2 cellular contexts compared by ENCODE assay signal in the genomic region with DNA sequence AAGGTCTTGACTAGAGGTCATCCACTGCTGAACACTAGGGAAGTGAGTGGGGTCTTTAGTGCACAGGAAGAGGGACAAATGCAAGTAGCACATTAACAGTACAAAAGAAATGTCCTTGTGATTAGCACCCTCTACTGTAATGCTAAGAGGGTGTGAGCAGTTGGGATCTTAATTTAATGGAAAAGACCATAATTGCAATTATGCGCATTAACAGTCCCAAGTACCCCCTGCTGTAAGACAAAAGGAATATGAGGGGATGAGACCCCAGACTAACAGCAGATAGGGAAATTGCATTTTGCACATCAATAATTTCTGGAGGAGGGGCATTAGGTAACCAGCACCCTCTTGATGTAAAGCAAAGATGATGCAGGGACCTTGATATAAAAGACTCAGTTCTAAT.
TF ChIP-seq lines count a peak whose summit lies in the region.

No MANE protein-coding gene starts in this region.

TF ChIP-seq in IMR-90, 13 proteins besides CTCF, POLR2A, EP300 and RAD21:
- TF ChIP-seq MXI1 (IDR thresholded peaks at IDR 0.05; ENCODE audit: borderline replicate concordance, low read depth, low read length) (no peak), MAFK (IDR thresholded peaks at IDR 0.05; ENCODE audit: low read depth, low read length) (no peak), CHD1 (IDR thresholded peaks at IDR 0.05; ENCODE audit: low read depth, low read length) (no peak), RCOR1 (IDR thresholded peaks at IDR 0.05; ENCODE audit: insufficient replicate concordance, low read length) (no peak), SMC3 (IDR thresholded peaks at IDR 0.05; ENCODE audit: low read depth, low read length) (no peak), BHLHE40 (IDR thresholded peaks at IDR 0.05; ENCODE audit: low read depth, low read length) (no peak), CEBPB (IDR thresholded peaks at IDR 0.05; ENCODE audit: low read depth, low read length) (no peak), FOS (IDR thresholded peaks at IDR 0.05; ENCODE audit: low read depth, low read length) (no peak), RFX5 (IDR thresholded peaks at IDR 0.05; ENCODE audit: low read depth, low read length) (no peak), MAZ (IDR thresholded peaks at IDR 0.05; ENCODE audit: borderline replicate concordance, low read depth, low read length) (no peak), NFE2L2 (IDR thresholded peaks at IDR 0.05; ENCODE audit: low read depth, low read length) (no peak)
- TF ChIP-seq, protein P1, sequence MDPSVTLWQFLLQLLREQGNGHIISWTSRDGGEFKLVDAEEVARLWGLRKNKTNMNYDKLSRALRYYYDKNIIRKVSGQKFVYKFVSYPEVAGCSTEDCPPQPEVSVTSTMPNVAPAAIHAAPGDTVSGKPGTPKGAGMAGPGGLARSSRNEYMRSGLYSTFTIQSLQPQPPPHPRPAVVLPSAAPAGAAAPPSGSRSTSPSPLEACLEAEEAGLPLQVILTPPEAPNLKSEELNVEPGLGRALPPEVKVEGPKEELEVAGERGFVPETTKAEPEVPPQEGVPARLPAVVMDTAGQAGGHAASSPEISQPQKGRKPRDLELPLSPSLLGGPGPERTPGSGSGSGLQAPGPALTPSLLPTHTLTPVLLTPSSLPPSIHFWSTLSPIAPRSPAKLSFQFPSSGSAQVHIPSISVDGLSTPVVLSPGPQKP (IDR thresholded peaks at IDR 0.05; ENCODE audit: borderline replicate concordance, low read depth, low read length), result no peak
- TF ChIP-seq, protein P2, sequence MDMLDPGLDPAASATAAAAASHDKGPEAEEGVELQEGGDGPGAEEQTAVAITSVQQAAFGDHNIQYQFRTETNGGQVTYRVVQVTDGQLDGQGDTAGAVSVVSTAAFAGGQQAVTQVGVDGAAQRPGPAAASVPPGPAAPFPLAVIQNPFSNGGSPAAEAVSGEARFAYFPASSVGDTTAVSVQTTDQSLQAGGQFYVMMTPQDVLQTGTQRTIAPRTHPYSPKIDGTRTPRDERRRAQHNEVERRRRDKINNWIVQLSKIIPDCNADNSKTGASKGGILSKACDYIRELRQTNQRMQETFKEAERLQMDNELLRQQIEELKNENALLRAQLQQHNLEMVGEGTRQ (IDR thresholded peaks at IDR 0.05; ENCODE audit: low read depth, low read length), result no peak
TF ChIP-seq in IMR-90: peak in this region for 0.

TF ChIP-seq in GM12878, 131 proteins besides CTCF, POLR2A, EP300 and RAD21:
- no peak for TF ChIP-seq CREM (IDR thresholded peaks at IDR 0.05; ENCODE audit: low read depth)
- no peak for TF ChIP-seq CREB1 (IDR thresholded peaks at IDR 0.05; ENCODE audit: low read depth)
- TF ChIP-seq MXI1 (IDR thresholded peaks at IDR 0.05; ENCODE audit: low read depth, low read length), result no peak
- TF ChIP-seq MYB (IDR thresholded peaks at IDR 0.05; ENCODE audit: borderline replicate concordance, low read depth, low read length), result no peak
- no peak for TF ChIP-seq SMC3 (IDR thresholded peaks at IDR 0.05; ENCODE audit: borderline replicate concordance, low read length)
- TF ChIP-seq, protein P3, sequence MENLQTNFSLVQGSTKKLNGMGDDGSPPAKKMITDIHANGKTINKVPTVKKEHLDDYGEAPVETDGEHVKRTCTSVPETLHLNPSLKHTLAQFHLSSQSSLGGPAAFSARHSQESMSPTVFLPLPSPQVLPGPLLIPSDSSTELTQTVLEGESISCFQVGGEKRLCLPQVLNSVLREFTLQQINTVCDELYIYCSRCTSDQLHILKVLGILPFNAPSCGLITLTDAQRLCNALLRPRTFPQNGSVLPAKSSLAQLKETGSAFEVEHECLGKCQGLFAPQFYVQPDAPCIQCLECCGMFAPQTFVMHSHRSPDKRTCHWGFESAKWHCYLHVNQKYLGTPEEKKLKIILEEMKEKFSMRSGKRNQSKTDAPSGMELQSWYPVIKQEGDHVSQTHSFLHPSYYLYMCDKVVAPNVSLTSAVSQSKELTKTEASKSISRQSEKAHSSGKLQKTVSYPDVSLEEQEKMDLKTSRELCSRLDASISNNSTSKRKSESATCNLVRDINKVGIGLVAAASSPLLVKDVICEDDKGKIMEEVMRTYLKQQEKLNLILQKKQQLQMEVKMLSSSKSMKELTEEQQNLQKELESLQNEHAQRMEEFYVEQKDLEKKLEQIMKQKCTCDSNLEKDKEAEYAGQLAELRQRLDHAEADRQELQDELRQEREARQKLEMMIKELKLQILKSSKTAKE (IDR thresholded peaks at IDR 0.05; ENCODE audit: low read depth, poor library complexity, severe bottlenecking), result no peak
- no peak for TF ChIP-seq PKNOX1 (IDR thresholded peaks at IDR 0.05)
- TF ChIP-seq ESRRA (IDR thresholded peaks at IDR 0.05; ENCODE audit: low read length), result no peak
- TF ChIP-seq PML (IDR thresholded peaks at IDR 0.05; ENCODE audit: low read length), result no peak
- no peak for TF ChIP-seq ATF3 (IDR thresholded peaks at IDR 0.05; ENCODE audit: borderline replicate concordance, extremely low read depth, low read depth, low read length)
- TF ChIP-seq JUNB (IDR thresholded peaks at IDR 0.05), result no peak
- no peak for TF ChIP-seq NKRF (conservative IDR thresholded peaks at IDR 0.05)
- TF ChIP-seq, protein P4, sequence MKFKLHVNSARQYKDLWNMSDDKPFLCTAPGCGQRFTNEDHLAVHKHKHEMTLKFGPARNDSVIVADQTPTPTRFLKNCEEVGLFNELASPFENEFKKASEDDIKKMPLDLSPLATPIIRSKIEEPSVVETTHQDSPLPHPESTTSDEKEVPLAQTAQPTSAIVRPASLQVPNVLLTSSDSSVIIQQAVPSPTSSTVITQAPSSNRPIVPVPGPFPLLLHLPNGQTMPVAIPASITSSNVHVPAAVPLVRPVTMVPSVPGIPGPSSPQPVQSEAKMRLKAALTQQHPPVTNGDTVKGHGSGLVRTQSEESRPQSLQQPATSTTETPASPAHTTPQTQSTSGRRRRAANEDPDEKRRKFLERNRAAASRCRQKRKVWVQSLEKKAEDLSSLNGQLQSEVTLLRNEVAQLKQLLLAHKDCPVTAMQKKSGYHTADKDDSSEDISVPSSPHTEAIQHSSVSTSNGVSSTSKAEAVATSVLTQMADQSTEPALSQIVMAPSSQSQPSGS (IDR thresholded peaks at IDR 0.05; ENCODE audit: low read length), result no peak
